In genomic region chr5:90506221-90506620, GRCh38 we compare ENCODE assay signal across 17 cellular contexts. TPM values are rescaled to one million over a fixed set of nuclear protein-coding genes. Genes with fewer than 3 reads are reported as not detected.
DNase-seq lines count a peak whose midpoint lies in the region; ATAC-seq, FAIRE-seq and TF ChIP-seq lines count a peak whose summit lies in the region.
"Had no signal": no experiment of that assay in that cellular context is flagged by ENCODE, and none has a peak within 500 bp of the region (broad histone marks: within the 10 kb centered on the region; RNA-seq: fewer than 3 reads in every experiment).

No MANE protein-coding gene starts in this region.

- TF ChIP-seq EP300 in A549 (IDR thresholded peaks at IDR 0.05) = no peak

- H3K27ac ChIP-seq in A549 = no peak overlapping the region
- H3K27ac ChIP-seq: 22Rv1, BLaER1 had no signal

- no peak for TF ChIP-seq CTCF in A549 (IDR thresholded peaks at IDR 0.05)
- TF ChIP-seq CTCF in fibroblast of mammary gland (conservative IDR thresholded peaks at IDR 0.05; ENCODE audit: control insufficient read depth, insufficient read depth, low read depth, low read length) = no peak

- no peak overlapping the region for H3K4me3 ChIP-seq in A549
- no peak overlapping the region for H3K4me3 ChIP-seq in fibroblast of mammary gland (ENCODE audit: control insufficient read depth, low read depth, low read length)
- H3K4me3 ChIP-seq: BLaER1, GM12878 had no signal

- POLR2A ChIA-PET in A549 (lab: Yijun Ruan, JAX) = no interaction called here

- no peak overlapping the region for H3K4me2 ChIP-seq in A549
- H3K4me2 ChIP-seq: BLaER1 had no signal

- no peak for TF ChIP-seq RAD21 in A549 (conservative IDR thresholded peaks at IDR 0.05 in 1 of 2, IDR thresholded peaks at IDR 0.05 in 1 of 2)

- no peaks in the 10 kb centered on the region for H3K9me3 ChIP-seq in A549
- H3K9me3 ChIP-seq: BLaER1 had no signal

- FAIRE-seq in A549 (lab: Jason Lieb, UNC) = peak; percentile 70
- FAIRE-seq: GM12878, HepG2 had no signal

- H3K4me1 ChIP-seq in A549 = no peaks in the 10 kb centered on the region; the same call in 1 of the 3 replicates

- no peak for TF ChIP-seq POLR2A in A549 (IDR thresholded peaks at IDR 0.05; ENCODE audit: low read length)

- ATAC-seq in A549 = no peak
- ATAC-seq in HG02610 (IDR thresholded peaks at IDR 0.05; ENCODE audit: unreplicated experiment) = no peak
- no peak for ATAC-seq in HG03139 (IDR thresholded peaks at IDR 0.05; ENCODE audit: unreplicated experiment)
- ATAC-seq in HG03280 (IDR thresholded peaks at IDR 0.05; ENCODE audit: unreplicated experiment) = no peak
- ATAC-seq: GM12878, HepG2 had no signal

- DNase-seq in A549 (ENCODE audit: low read depth in 1 of 2, low spot score in 1 of 2) (no peak), NCI-H226 (peak; percentile 46), fibroblast of mammary gland (ENCODE audit: low read depth) (peak; percentile 2), iris pigment epithelial cell (ENCODE audit: low read depth) (peak; percentile 49)
- DNase-seq: Calu3; CD4-positive, alpha-beta memory T cell; DND-41; EL; HCEC 1CT had no signal

- CTCF ChIA-PET in A549 (lab: Yijun Ruan, JAX) = no interaction called here

TF ChIP-seq in A549, 52 proteins besides CTCF, POLR2A, EP300 and RAD21:
- TF ChIP-seq ZFP36 (IDR thresholded peaks at IDR 0.05; ENCODE audit: borderline replicate concordance, partially characterized antibody) (no peak), HEYL (CRISPR knock-in tag; IDR thresholded peaks at IDR 0.05) (no peak), CHD4 (IDR thresholded peaks at IDR 0.05; ENCODE audit: borderline replicate concordance) (no peak), PHF8 (IDR thresholded peaks at IDR 0.05; ENCODE audit: borderline replicate concordance, low read depth) (no peak), ZSCAN20 (CRISPR knock-in tag; IDR thresholded peaks at IDR 0.05) (no peak), MYC (IDR thresholded peaks at IDR 0.05; ENCODE audit: borderline replicate concordance, low read length) (no peak), KDM1A (IDR thresholded peaks at IDR 0.05; ENCODE audit: low read depth) (no peak), RNF2 (IDR thresholded peaks at IDR 0.05; ENCODE audit: borderline replicate concordance, low read depth) (no peak), ATOH8 (CRISPR knock-in tag; IDR thresholded peaks at IDR 0.05; ENCODE audit: low read depth) (no peak), KDM5A (IDR thresholded peaks at IDR 0.05) (no peak), HOXB5 (CRISPR knock-in tag; IDR thresholded peaks at IDR 0.05) (no peak), HOXA7 (CRISPR knock-in tag; IDR thresholded peaks at IDR 0.05) (no peak), FOSB (CRISPR knock-in tag; IDR thresholded peaks at IDR 0.05) (no peak), PBX3 (IDR thresholded peaks at IDR 0.05) (no peak), ZNF302 (CRISPR knock-in tag; IDR thresholded peaks at IDR 0.05) (no peak), CBX2 (IDR thresholded peaks at IDR 0.05; ENCODE audit: borderline replicate concordance, low read depth) (no peak), FOSL2 (IDR thresholded peaks at IDR 0.05) (no peak), FOSL2 (CRISPR knock-in tag; IDR thresholded peaks at IDR 0.05) (no peak), BCL3 (IDR thresholded peaks at IDR 0.05) (no peak), RCOR1 (IDR thresholded peaks at IDR 0.05; ENCODE audit: low read depth, low read length) (no peak), MAZ (IDR thresholded peaks at IDR 0.05; ENCODE audit: borderline replicate concordance, low read depth, low read length) (no peak)

RNA-seq across cellular contexts. Expression of gene LYSMD3, which starts 23.2 kb away (rescaled TPM):
- polyA plus RNA-seq in A549 (2011; rRNA removed) = 17.1 and 24.1 TPM in 2 replicates
- 2.7 and 2.8 TPM in 2 replicates for polyA plus RNA-seq in A549 (2012; cell fraction: cytosol; rRNA removed)
- 1.2 and 1.3 TPM in 2 replicates for polyA plus RNA-seq in A549 (2012; cell fraction: nucleus; rRNA removed)
- 9.5 to 11.1 TPM (median 10.6 TPM) in 3 replicates for polyA plus RNA-seq in A549 (2017; fragmentation: RNase III; extraction: RNeasy Plus Mini Kit Qiagen cat#74134 plus additional on column Dnase treatment)
- polyA minus RNA-seq in A549 (2011; rRNA and poly(A)+ RNA removed) = 6.1 and 7.1 TPM in 2 replicates

RNA-seq across cellular contexts. Expression of gene POLR3G, which starts 31.6 kb away (rescaled TPM):
- polyA plus RNA-seq in A549 (2011; rRNA removed) (15.7 and 22.6 TPM in 2 replicates), A549 (2017; fragmentation: RNase III; extraction: RNeasy Plus Mini Kit Qiagen cat#74134 plus additional on column Dnase treatment) (11.6 to 17.5 TPM (median 11.7 TPM) in 3 replicates)
- 18.5 and 28.6 TPM in 2 replicates for polyA plus RNA-seq in A549 (2012; cell fraction: cytosol; rRNA removed)
- polyA plus RNA-seq in A549 (2012; cell fraction: nucleus; rRNA removed) = 13.6 and 21.8 TPM in 2 replicates
- polyA minus RNA-seq in A549 (2011; rRNA and poly(A)+ RNA removed) = 2.4 and 3.5 TPM in 2 replicates

RNA-seq across cellular contexts. Expression of gene MBLAC2, which starts 31.6 kb away (rescaled TPM):
- polyA plus RNA-seq in A549 (2011; rRNA removed) (4.4 and 5.3 TPM in 2 replicates), A549 (2017; fragmentation: RNase III; extraction: RNeasy Plus Mini Kit Qiagen cat#74134 plus additional on column Dnase treatment) (4.4 to 5.7 TPM (median 5.4 TPM) in 3 replicates)
- 1.5 and 2.2 TPM in 2 replicates for polyA plus RNA-seq in A549 (2012; cell fraction: cytosol; rRNA removed)
- polyA plus RNA-seq in A549 (2012; cell fraction: nucleus; rRNA removed) = 2.7 and 2.9 TPM in 2 replicates
- 3.4 and 4.2 TPM in 2 replicates for polyA minus RNA-seq in A549 (2011; rRNA and poly(A)+ RNA removed)

RNA-seq across cellular contexts. Expression of gene ADGRV1, which starts 52.4 kb away (rescaled TPM):
- 3.7 and 4.0 TPM in 2 replicates for polyA plus RNA-seq in A549 (2011; rRNA removed)
- 0.62 and 0.63 TPM in 2 replicates for polyA plus RNA-seq in A549 (2012; cell fraction: cytosol; rRNA removed)
- 0.40 and 1.1 TPM in 2 replicates for polyA plus RNA-seq in A549 (2012; cell fraction: nucleus; rRNA removed)
- polyA plus RNA-seq in A549 (2017; fragmentation: RNase III; extraction: RNeasy Plus Mini Kit Qiagen cat#74134 plus additional on column Dnase treatment) = 0.17 to 0.70 TPM (median 0.65 TPM) in 3 replicates
- polyA minus RNA-seq in A549 (2011; rRNA and poly(A)+ RNA removed) = 2.6 and 2.9 TPM in 2 replicates
- polyA plus RNA-seq: CD4-positive, alpha-beta memory T cell; IgD-negative memory B cell had no signal

Comparison
In these comparisons a context has a peak if more than half of its experiments do, and no peak if none do; other contexts are left out.
1. DNase-seq: peak in NCI-H226 (single experiment), fibroblast of mammary gland (single experiment) and iris pigment epithelial cell (single experiment); none in A549 (0 of 2).